ENCODE assay signal across 22 cellular contexts in the genomic region with DNA sequence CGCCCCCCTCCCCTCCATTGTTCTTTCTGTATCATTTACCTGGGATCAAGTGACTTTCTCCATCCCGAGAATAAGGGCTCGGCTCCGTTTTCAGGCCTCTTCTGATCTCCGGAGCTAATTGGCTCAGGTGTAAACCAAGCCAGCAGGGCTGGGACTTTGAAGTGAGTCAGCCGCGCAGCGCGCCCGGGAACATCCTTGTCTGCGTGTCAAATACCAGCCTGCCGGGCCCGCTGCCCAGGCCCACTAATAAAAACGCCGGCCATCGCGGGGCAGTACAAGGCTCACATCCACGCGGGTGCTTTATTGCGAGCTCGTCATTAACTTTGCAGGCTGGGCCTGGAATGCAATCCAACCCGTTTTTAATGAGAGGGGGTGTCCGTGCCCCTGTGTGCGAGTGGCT.
DNase-seq lines count a peak whose midpoint lies in the region; ATAC-seq, FAIRE-seq and TF ChIP-seq lines count a peak whose summit lies in the region.
"Had no signal": no experiment of that assay in that cellular context is flagged by ENCODE, and none has a peak within 500 bp of the region (broad histone marks: within the 10 kb centered on the region; RNA-seq: fewer than 3 reads in every experiment).

No MANE protein-coding gene starts in this region.

- peak; percentile 73 for ATAC-seq in GM23338
- ATAC-seq: naive thymus-derived CD8-positive, alpha-beta T cell; PC-3 had no signal

- no peaks in the 10 kb centered on the region for H3K4me1 ChIP-seq in GM23338 (ENCODE audit: insufficient read depth)
- H3K4me1 ChIP-seq in trophoblast cell (ENCODE audit: control insufficient read depth in 1 of 2, insufficient read depth in 2 of 2, low read length in 2 of 2): peaks cover 0 to 5% of the 10 kb centered on the region in 2 experiments
- H3K4me1 ChIP-seq: colonic mucosa had no signal

- H3K9ac ChIP-seq in trophoblast cell (ENCODE audit: low read length): no peak overlapping the region

- H3K4me3 Mint-ChIP-seq in GM23338 (no peak overlapping the region), osteocyte (ENCODE audit: unreplicated experiment) (no peak overlapping the region)
- H3K4me3 Mint-ChIP-seq: CD4-positive, alpha-beta T cell; endodermal cell; naive thymus-derived CD8-positive, alpha-beta T cell had no signal

- FAIRE-seq in GM19239 (lab: Jason Lieb, UNC): no peak
- FAIRE-seq: small intestine had no signal

- H4K8ac ChIP-seq in trophoblast cell (ENCODE audit: low read depth, low read length): no peak overlapping the region

- no peak overlapping the region for H2BK120ac ChIP-seq in trophoblast cell (ENCODE audit: insufficient read depth, low read length, poor library complexity)

- H3K36me3 ChIP-seq in GM23338 (ENCODE audit: insufficient read depth) (no peaks in the 10 kb centered on the region; the same call in 1 of the 2 replicates), trophoblast cell (ENCODE audit: control insufficient read depth in 1 of 2, insufficient read depth in 2 of 2, low read length in 2 of 2) (no peaks in the 10 kb centered on the region)
- H3K36me3 ChIP-seq: colonic mucosa, WERI-Rb-1 had no signal

- no peaks in the 10 kb centered on the region for H3F3A ChIP-seq in GM23338 (replicated peaks; ENCODE audit: low read depth)

- no peak overlapping the region for H4K91ac ChIP-seq in trophoblast cell (ENCODE audit: low read depth, low read length)

- H4K12ac ChIP-seq in trophoblast cell (ENCODE audit: low read depth, low read length): no peak overlapping the region

- no peak overlapping the region for H3K4ac ChIP-seq in trophoblast cell (ENCODE audit: low read depth, low read length)

- no peak overlapping the region for H3K4me3 ChIP-seq in GM23338
- no peak overlapping the region for H3K4me3 ChIP-seq in trophoblast cell (ENCODE audit: low read depth, low read length)
- H3K4me3 ChIP-seq: colonic mucosa had no signal

- no peaks in the 10 kb centered on the region for H3K27me3 ChIP-seq in GM23338 (ENCODE audit: insufficient read depth)
- no peaks in the 10 kb centered on the region for H3K27me3 ChIP-seq in trophoblast cell (ENCODE audit: insufficient read depth, low read length)
- H3K27me3 ChIP-seq: colonic mucosa had no signal

- no CpG with 5 or more reads among the region's 24 CpGs for WGBS in trophoblast cell (ENCODE audit: extremely low coverage, insufficient coverage, insufficient read length)

- no peak overlapping the region for H2AK5ac ChIP-seq in trophoblast cell (ENCODE audit: low read length)

- H3K79me2 ChIP-seq in GM23338 (replicated peaks; ENCODE audit: insufficient read depth): no peaks in the 10 kb centered on the region
- H3K79me2 ChIP-seq in trophoblast cell (ENCODE audit: control insufficient read depth, insufficient read depth, low read length, poor library complexity): no peaks in the 10 kb centered on the region

- H3K9me3 Mint-ChIP-seq in GM23338 (peaks cover 5% of the 10 kb centered on the region; the same call in 1 of the 3 replicates), osteocyte (ENCODE audit: unreplicated experiment) (peaks cover 33% of the 10 kb centered on the region)
- H3K9me3 Mint-ChIP-seq: CD4-positive, alpha-beta T cell had no signal

- no peaks in the 10 kb centered on the region for H4K20me1 ChIP-seq in GM23338 (replicated peaks; ENCODE audit: insufficient read depth)

- no peak overlapping the region for H3K4me2 ChIP-seq in GM23338
- peak overlapping the region; percentile 9 for H3K4me2 ChIP-seq in trophoblast cell (ENCODE audit: low read length)

- H3K27ac ChIP-seq in GM23338 (ENCODE audit: low read depth): no peak overlapping the region
- peak overlapping the region; percentile 16; the same call in 1 of the 2 replicates for H3K27ac ChIP-seq in VCaP
- H3K27ac ChIP-seq in trophoblast cell (ENCODE audit: low read depth, low read length): no peak overlapping the region
- H3K27ac ChIP-seq: colonic mucosa, WERI-Rb-1 had no signal

- peak; percentile 2 for DNase-seq in GM23338 (ENCODE audit: low spot score)
- DNase-seq in NCI-H2029 (lab: John Stamatoyannopoulos, UW): peak; percentile 47
- DNase-seq in trophoblast cell: no peak
- DNase-seq in osteocyte (ENCODE audit: extremely low spot score, unreplicated experiment): no peak
- no peak for DNase-seq in RKO (ENCODE audit: low spot score)
- DNase-seq in amniotic stem cell (lab: John Stamatoyannopoulos, UW): no peak
- DNase-seq in GM19239 (ENCODE audit: insufficient read length, low spot score): no peak
- DNase-seq: activated gamma-delta T cell; CD4-positive, alpha-beta T cell; colonic mucosa; endodermal cell; naive thymus-derived CD8-positive, alpha-beta T cell; NCI-H187 treated with DMSO at 0.1 percent for 48 hours; NCI-H526 treated with DMSO at 0.1 percent for 48 hours; PC-3; small intestine; stimulated activated CD4-positive, alpha-beta T cell treated with anti-CD3 and anti-CD28 coated beads, Interleukin-2, amount 100 ng/mL, for 48 hours; stimulated activated naive CD4-positive, alpha-beta T cell treated with Interleukin-2 at 50 U/mL for 16 hours; T-helper 2 cell; WERI-Rb-1 had no signal

- no peaks in the 10 kb centered on the region; the same call in 2 of the 3 replicates for H3K36me3 Mint-ChIP-seq in GM23338 (ENCODE audit: low read depth)
- H3K36me3 Mint-ChIP-seq in osteocyte (ENCODE audit: unreplicated experiment): no peaks in the 10 kb centered on the region
- H3K36me3 Mint-ChIP-seq: naive thymus-derived CD8-positive, alpha-beta T cell had no signal

- H3K27ac Mint-ChIP-seq in GM23338 (no peak overlapping the region), osteocyte (ENCODE audit: unreplicated experiment) (no peak overlapping the region)
- H3K27ac Mint-ChIP-seq: CD4-positive, alpha-beta T cell; endodermal cell; naive thymus-derived CD8-positive, alpha-beta T cell; progenitor cell of endocrine pancreas had no signal

- peaks cover 5% of the 10 kb centered on the region for H3K9me3 ChIP-seq in trophoblast cell (ENCODE audit: insufficient read depth, low read depth, low read length)
- H3K9me3 ChIP-seq: colonic mucosa had no signal

- no peak overlapping the region for H3K14ac ChIP-seq in trophoblast cell (ENCODE audit: low read length)

- no peak overlapping the region for H3K23ac ChIP-seq in trophoblast cell (ENCODE audit: low read length)

- no peak overlapping the region for H2BK12ac ChIP-seq in trophoblast cell (ENCODE audit: low read length)

- H3K4me1 Mint-ChIP-seq in GM23338 (peaks cover 12% of the 10 kb centered on the region; the same call in 2 of the 3 replicates), osteocyte (ENCODE audit: unreplicated experiment) (no peaks in the 10 kb centered on the region)
- H3K4me1 Mint-ChIP-seq: naive thymus-derived CD8-positive, alpha-beta T cell had no signal

- no peaks in the 10 kb centered on the region for H3K9me2 ChIP-seq in GM23338 (ENCODE audit: insufficient read depth)

- TF ChIP-seq CTCF in GM23338 (conservative IDR thresholded peaks at IDR 0.05; ENCODE audit: low read depth in 2 of 2): no peak
- peak; percentile 15; the same call in 1 of the 2 replicates for TF ChIP-seq CTCF in VCaP (conservative IDR thresholded peaks at IDR 0.05)
- no peak for TF ChIP-seq CTCF in osteocyte (IDR thresholded peaks at IDR 0.05)

- no peak overlapping the region for H2AFZ ChIP-seq in GM23338
- H2AFZ ChIP-seq in trophoblast cell (ENCODE audit: insufficient read depth, low read length, poor library complexity): no peak overlapping the region

- H3K79me1 ChIP-seq in trophoblast cell (ENCODE audit: low read length): no peaks in the 10 kb centered on the region

- H3K18ac ChIP-seq in trophoblast cell (ENCODE audit: low read length): no peak overlapping the region

- H3K27me3 Mint-ChIP-seq in GM23338 (ENCODE audit: insufficient read depth, low read depth, poor library complexity) (peaks cover 4% of the 10 kb centered on the region), osteocyte (ENCODE audit: unreplicated experiment) (no peaks in the 10 kb centered on the region)
- H3K27me3 Mint-ChIP-seq: CD4-positive, alpha-beta T cell had no signal

- no peak overlapping the region for H2BK5ac ChIP-seq in trophoblast cell (ENCODE audit: low read depth, low read length, poor library complexity)

TF ChIP-seq in GM23338, 12 proteins besides CTCF, POLR2A, EP300 and RAD21 (continues in another document):
- TF ChIP-seq POLR2AphosphoS5 (IDR thresholded peaks at IDR 0.05; ENCODE audit: low read depth): no peak

Comparison
In these comparisons a context has a peak if more than half of its experiments do, and no peak if none do; other contexts are left out.
1. DNase-seq: peak in GM23338 (single experiment) and NCI-H2029 (single experiment); none in trophoblast cell (0 of 2), osteocyte (single experiment), RKO (single experiment), amniotic stem cell (single experiment) and GM19239 (single experiment).